In the genomic region with DNA sequence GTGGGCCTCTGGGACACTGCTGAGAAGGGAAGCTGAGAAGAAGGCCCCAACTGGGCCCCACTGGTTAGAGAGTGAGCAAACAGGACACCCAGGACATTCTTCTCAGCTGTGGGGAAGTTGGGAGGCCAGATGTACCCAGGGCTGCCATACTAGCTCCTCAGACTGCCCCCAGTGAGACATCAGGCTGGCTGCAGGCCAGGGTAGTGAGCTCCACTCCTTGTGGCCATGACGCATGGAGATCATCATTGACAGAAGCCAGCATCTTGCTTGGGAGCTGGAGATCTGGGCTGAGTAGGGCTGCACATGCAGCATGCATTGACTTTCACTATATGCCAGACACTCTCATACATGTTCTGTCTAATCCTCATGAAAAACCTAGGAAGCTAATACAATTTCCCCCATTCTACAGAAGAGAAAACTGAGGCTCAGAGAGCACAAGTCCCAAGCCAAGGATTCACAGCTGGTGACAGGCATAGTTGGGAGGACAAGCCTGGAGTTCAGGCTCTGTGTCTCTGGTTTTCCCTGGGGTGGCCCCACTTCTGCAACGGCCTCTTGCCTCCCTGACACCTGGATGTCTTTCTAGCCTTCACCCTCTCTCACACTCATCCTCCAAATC, we compare ENCODE assay signal across 19 cellular contexts. TPM values are rescaled to one million over a fixed set of nuclear protein-coding genes. Genes with fewer than 3 reads are reported as not detected.
DNase-seq lines count a peak whose midpoint lies in the region; ATAC-seq lines count a peak whose summit lies in the region.
"Had no signal": no experiment of that assay in that cellular context is flagged by ENCODE, and none has a peak within 500 bp of the region (broad histone marks: within the 10 kb centered on the region; RNA-seq: fewer than 3 reads in every experiment).

No MANE protein-coding gene starts in this region.

- no peak overlapping the region for H3K4ac ChIP-seq in neuronal stem cell (ENCODE audit: low read length)

- H2BK15ac ChIP-seq in neuronal stem cell (ENCODE audit: low read length), result no peak overlapping the region

- no peak overlapping the region for H4K8ac ChIP-seq in neuronal stem cell (ENCODE audit: low read depth, low read length)

- no peaks in the 10 kb centered on the region for H3K36me3 ChIP-seq in neuronal stem cell (replicated peaks in 1 of 2; ENCODE audit: control insufficient read depth in 2 of 2, insufficient read depth in 2 of 2, low read length in 2 of 2)
- H3K36me3 ChIP-seq: spleen had no signal

- peak overlapping the region; percentile 25 for H2AFZ ChIP-seq in neuronal stem cell (ENCODE audit: low read length)

- no peak overlapping the region for H3K4me2 ChIP-seq in neuronal stem cell (ENCODE audit: insufficient read depth, low read length, poor library complexity, severe bottlenecking)
- H3K4me2 ChIP-seq: KMS-11 had no signal

- H3K23ac ChIP-seq in neuronal stem cell (ENCODE audit: low read depth, low read length, poor library complexity), result peak overlapping the region; percentile 16

- peaks cover 9 to 13% of the 10 kb centered on the region in 2 donors for H3K4me1 ChIP-seq in neuronal stem cell (ENCODE audit: control insufficient read depth in 2 of 2, insufficient read depth in 1 of 2, low read depth in 1 of 2, low read length in 2 of 2)

- no peak overlapping the region for H3K18ac ChIP-seq in neuronal stem cell (ENCODE audit: low read length)

- no peak overlapping the region for H2AK5ac ChIP-seq in neuronal stem cell (ENCODE audit: low read depth, low read length)

- no peak overlapping the region for H3K14ac ChIP-seq in neuronal stem cell (ENCODE audit: low read length)

- no peaks in the 10 kb centered on the region for H3K9me3 ChIP-seq in neuronal stem cell (replicated peaks in 1 of 2; ENCODE audit: control insufficient read depth in 2 of 2, insufficient read depth in 1 of 2, low read depth in 1 of 2, low read length in 2 of 2)
- H3K9me3 ChIP-seq: spleen had no signal

- ATAC-seq in esophagus mucosa, result peak; percentile 39

- H2BK120ac ChIP-seq in neuronal stem cell (ENCODE audit: low read depth, low read length), result no peak overlapping the region

- no peak overlapping the region for H4K91ac ChIP-seq in neuronal stem cell (ENCODE audit: low read depth, low read length, poor library complexity)

- WGBS in neuronal stem cell (ENCODE audit: extremely low coverage in 2 of 2, insufficient read length in 2 of 2, insufficient replicate concordance in 1 of 2), 2 donors, result no CpG with 5 or more reads among the region's 2 CpGs

- H3K79me1 ChIP-seq in neuronal stem cell (ENCODE audit: low read depth, low read length), result no peaks in the 10 kb centered on the region

- no peak overlapping the region for H2BK12ac ChIP-seq in neuronal stem cell (ENCODE audit: low read length)

- H2BK5ac ChIP-seq in neuronal stem cell (ENCODE audit: low read length), result no peak overlapping the region

- peaks cover 0 to 7% (median 0%) of the 10 kb centered on the region in 3 experiments for H3K27me3 ChIP-seq in neuronal stem cell (ENCODE audit: control insufficient read depth in 3 of 3, insufficient read depth in 3 of 3, low read depth in 1 of 3, low read length in 3 of 3)

- H3K9ac ChIP-seq in neuronal stem cell (ENCODE audit: low read depth, low read length, poor library complexity), result no peak overlapping the region
- H3K9ac ChIP-seq: KMS-11 had no signal

- no peak overlapping the region for H3K27ac ChIP-seq in neuronal stem cell (replicated peaks; ENCODE audit: low read length)
- H3K27ac ChIP-seq: KMS-11, spleen had no signal

- H3K4me3 ChIP-seq in neuronal stem cell (ENCODE audit: low read length in 2 of 2), result no peak overlapping the region
- H3K4me3 ChIP-seq: spleen had no signal

- DNase-seq in EH (ENCODE audit: low read depth) (peak; percentile 32), NCI-H446 treated with DMSO at 0.1 percent for 48 hours (lab: John Stamatoyannopoulos, UW) (peak; percentile 20), neuronal stem cell (ENCODE audit: low spot score) (no peak), NCI-H1092 treated with DMSO at 0.1 percent for 48 hours (lab: John Stamatoyannopoulos, UW) (no peak), AG08396 (ENCODE audit: low spot score) (no peak), A172 (ENCODE audit: low spot score) (no peak)
- DNase-seq in stimulated activated naive CD4-positive, alpha-beta T cell treated with Interleukin-2 at 50 U/mL for 16 hours (lab: John Stamatoyannopoulos, UW), result no peak
- DNase-seq: activated CD4-positive, CD25-positive, alpha-beta regulatory T cell treated with anti-CD3 and anti-CD28 coated beads, Interleukin-2, amount 50 U/mL, for 72 hours; activated CD8-positive, alpha-beta memory T cell treated with anti-CD3 and anti-CD28 coated beads, Interleukin-2, amount 50 U/mL, for 48 hours; CD4-positive, alpha-beta T cell; effector memory CD4-positive, alpha-beta T cell; GF-D8; immature natural killer cell; NCI-H187; NCI-H526 treated with DMSO at 0.1 percent for 48 hours; nucleus accumbens; spleen had no signal

RNA-seq across cellular contexts. Expression of a gene that starts 24.1 kb away (rescaled TPM):
- total RNA-seq in esophagus mucosa, result 16.9 TPM
- 21.4 TPM for polyA plus RNA-seq in neuronal stem cell (2013, experiment 1 of 2)
- 21.2 TPM for polyA plus RNA-seq in neuronal stem cell (2013, experiment 2 of 2)
- total RNA-seq in A172 (2014; rRNA removed; shearing (Covaris generic)), result 0.43 and 1.5 TPM in 2 replicates

RNA-seq across cellular contexts. Expression of a gene that starts 29.1 kb away (rescaled TPM):
- 25.2 TPM for total RNA-seq in esophagus mucosa
- polyA plus RNA-seq in neuronal stem cell (2013, experiment 1 of 2), result 2.1 TPM
- polyA plus RNA-seq in neuronal stem cell (2013, experiment 2 of 2), result 2.4 TPM
- total RNA-seq in A172 (2014; rRNA removed; shearing (Covaris generic)), result 1.8 and 3.0 TPM in 2 replicates

RNA-seq across cellular contexts. Expression of a gene that starts 42.5 kb away (rescaled TPM):
- 18.4 TPM for total RNA-seq in esophagus mucosa
- 33.8 TPM for polyA plus RNA-seq in neuronal stem cell (2013, experiment 1 of 2)
- 35.1 TPM for polyA plus RNA-seq in neuronal stem cell (2013, experiment 2 of 2)
- total RNA-seq in A172 (2014; rRNA removed; shearing (Covaris generic)), result 23.2 and 38.1 TPM in 2 replicates

Comparison
In these comparisons a context has a peak if more than half of its experiments do, and no peak if none do; other contexts are left out.
1. DNase-seq: peak in EH (single experiment) and NCI-H446 treated with DMSO at 0.1 percent for 48 hours (single experiment); none in neuronal stem cell (single experiment), stimulated activated naive CD4-positive, alpha-beta T cell treated with Interleukin-2 at 50 U/mL for 16 hours (single experiment), NCI-H1092 treated with DMSO at 0.1 percent for 48 hours (single experiment), AG08396 (single experiment) and A172 (single experiment).